2 cellular contexts compared by ENCODE assay signal in the genomic region with DNA sequence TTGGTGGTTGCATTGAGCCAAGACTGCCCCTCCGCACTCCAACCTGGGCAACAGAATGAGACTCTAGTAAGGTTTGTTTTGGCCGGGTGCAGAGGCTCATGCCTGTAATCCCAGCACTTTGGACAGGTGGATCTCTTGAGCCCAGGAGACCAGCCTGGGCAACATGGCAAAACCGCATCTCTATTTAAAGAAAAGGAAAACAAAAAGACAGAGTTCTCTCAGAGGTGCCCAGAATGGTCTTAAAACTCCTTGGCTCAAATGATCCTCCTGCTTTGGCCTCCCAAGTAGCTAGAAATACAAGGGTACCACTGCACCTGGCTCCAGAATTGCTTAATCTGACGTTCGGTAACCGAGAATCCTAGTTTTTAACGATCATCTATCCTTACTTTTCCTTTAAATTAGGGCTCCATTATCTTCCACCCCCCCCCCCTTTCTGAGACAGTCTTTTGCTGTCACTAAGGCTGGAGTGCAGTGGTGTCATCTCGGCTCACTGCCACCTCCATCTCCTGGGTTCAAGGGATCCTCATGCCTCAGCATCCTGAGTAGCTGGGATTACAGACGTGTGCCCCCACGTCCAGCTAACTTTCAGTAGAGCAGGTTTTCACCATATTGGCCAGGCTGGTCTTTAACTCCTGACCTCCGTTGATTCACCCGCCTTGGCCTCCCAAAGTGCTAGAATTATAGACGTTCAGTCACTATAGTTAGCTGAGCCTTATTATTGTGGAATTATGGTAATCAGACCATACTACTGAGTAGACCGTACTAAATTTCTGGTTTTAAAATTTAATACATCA.
TF ChIP-seq lines count a peak whose summit lies in the region.

No MANE protein-coding gene starts in this region.

TF ChIP-seq in A549, 52 proteins besides CTCF, POLR2A, EP300 and RAD21:
- TF ChIP-seq GATA3 (IDR thresholded peaks at IDR 0.05; ENCODE audit: borderline replicate concordance) (no peak), RFX5 (IDR thresholded peaks at IDR 0.05) (no peak), EHF (CRISPR knock-in tag; IDR thresholded peaks at IDR 0.05) (no peak), KDM1A (IDR thresholded peaks at IDR 0.05; ENCODE audit: low read depth) (no peak), CBX8 (IDR thresholded peaks at IDR 0.05) (no peak)

TF ChIP-seq in HCT116, 20 proteins besides CTCF, POLR2A, EP300 and RAD21:
- no peak for TF ChIP-seq SIN3A (IDR thresholded peaks at IDR 0.05; ENCODE audit: low read depth)
- peak; percentile 14; the same call in 1 of the 2 replicates for TF ChIP-seq POLR2AphosphoS5 (IDR thresholded peaks at IDR 0.05; ENCODE audit: low read depth, low read length)
